ENCODE assay signal across 8 cellular contexts in the genomic region with DNA sequence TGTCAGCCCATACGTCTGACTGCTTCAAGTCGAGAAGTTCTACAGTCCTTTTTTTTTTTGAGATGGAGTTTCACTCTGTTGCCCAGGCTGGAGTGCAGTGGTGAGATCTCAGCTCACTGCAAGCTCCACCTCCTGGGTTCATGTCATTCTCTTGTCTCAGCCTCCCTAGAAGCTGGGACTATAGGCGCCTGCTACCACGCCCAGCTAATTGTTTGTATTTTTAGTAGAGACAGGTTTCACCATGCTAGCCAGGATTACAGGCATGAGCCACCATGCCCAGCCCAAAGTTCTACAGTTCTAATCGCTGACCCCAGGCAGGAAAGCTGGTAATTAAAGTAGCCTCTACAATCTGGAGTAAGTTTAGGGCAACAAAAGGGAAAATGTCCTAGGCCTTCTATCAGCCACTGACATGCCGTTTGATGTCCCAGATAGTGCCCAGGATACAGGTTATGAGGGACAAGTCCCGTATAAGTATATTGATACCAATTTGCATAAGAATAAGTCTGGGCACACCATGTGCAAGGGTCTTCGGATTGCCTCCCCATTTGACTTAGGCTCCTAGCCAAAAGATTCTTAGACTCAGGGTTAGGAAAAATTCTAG.
A peak's percentile ranks its signal among the peaks of the same experiment; 100 is the strongest.
DNase-seq lines count a peak whose midpoint lies in the region; ATAC-seq and TF ChIP-seq lines count a peak whose summit lies in the region.

No MANE protein-coding gene starts in this region.

- TF ChIP-seq CTCF in activated B cell treated with CpG ODN at 0.5 μM for 24 hours (IDR thresholded peaks at IDR 0.05) (no peak), WERI-Rb-1 (IDR thresholded peaks at IDR 0.05; ENCODE audit: low read depth, low read length) (no peak)

- H3K4me3 ChIP-seq in mucosa of stomach (ENCODE audit: low read length) (peak overlapping the region; percentile 3), WERI-Rb-1 (ENCODE audit: low read depth, low read length) (no peak overlapping the region)

- H3K27ac ChIP-seq in KOPT-K1 (ENCODE audit: low read depth, low read length, poor library complexity, severe bottlenecking) = peak overlapping the region; percentile 91
- H3K27ac ChIP-seq in WERI-Rb-1 = no peak overlapping the region

- peak; percentile 13 for DNase-seq in GDM1 (lab: John Stamatoyannopoulos, UW)
- no peak for DNase-seq in activated B cell treated with CpG ODN at 0.5 μM for 24 hours
- no peak for DNase-seq in NCI-H510A treated with DMSO at 0.1 percent for 48 hours (lab: John Stamatoyannopoulos, UW)
- no peak for DNase-seq in AG08396 (ENCODE audit: low spot score)
- no peak for DNase-seq in WERI-Rb-1

- H3K4me3 Mint-ChIP-seq in activated B cell treated with CpG ODN at 0.5 μM for 24 hours = peak overlapping the region; percentile 94

- H3K36me3 ChIP-seq in KOPT-K1 (ENCODE audit: insufficient read depth, low read length) = peaks cover 7% of the 10 kb centered on the region
- no peaks in the 10 kb centered on the region for H3K36me3 ChIP-seq in mucosa of stomach (ENCODE audit: control insufficient read depth, insufficient read depth, low read length)
- H3K36me3 ChIP-seq in WERI-Rb-1 = no peaks in the 10 kb centered on the region

- CTCF ChIA-PET in activated B cell treated with CpG ODN at 0.5 μM for 24 hours (lab: Charles Lee) = no interaction called here

- ATAC-seq in GM21526 (IDR thresholded peaks at IDR 0.05; ENCODE audit: low FRiP score, unreplicated experiment) (peak; percentile 44), activated B cell treated with CpG ODN at 0.5 μM for 24 hours (ENCODE audit: low read depth) (peak; percentile 5)

- H3K4me1 Mint-ChIP-seq in activated B cell treated with CpG ODN at 0.5 μM for 24 hours = peaks cover 66% of the 10 kb centered on the region

- no peaks in the 10 kb centered on the region for H3K27me3 Mint-ChIP-seq in activated B cell treated with CpG ODN at 0.5 μM for 24 hours

- H3K27ac Mint-ChIP-seq in activated B cell treated with CpG ODN at 0.5 μM for 24 hours = peak overlapping the region; percentile 95

- H3K36me3 Mint-ChIP-seq in activated B cell treated with CpG ODN at 0.5 μM for 24 hours (ENCODE audit: low read depth) = peaks cover 24% of the 10 kb centered on the region

- no peaks in the 10 kb centered on the region for H3K4me1 ChIP-seq in mucosa of stomach (ENCODE audit: control insufficient read depth, insufficient read depth, low read length)

- no peaks in the 10 kb centered on the region for H3K9me3 Mint-ChIP-seq in activated B cell treated with CpG ODN at 0.5 μM for 24 hours

- POLR2A ChIA-PET in activated B cell treated with CpG ODN at 0.5 μM for 24 hours (lab: Charles Lee) = interaction anchor here (2.2 kb wide), 1 partner anchor 12 kb away, joined by 5 read pairs; no protein-coding TSS in a partner anchor

- peak overlapping the region; percentile 38 for H3K9ac ChIP-seq in mucosa of stomach (ENCODE audit: low read length)

- no peaks in the 10 kb centered on the region for H3K27me3 ChIP-seq in mucosa of stomach (ENCODE audit: control insufficient read depth, insufficient read depth, low read length)
- no peaks in the 10 kb centered on the region for H3K27me3 ChIP-seq in WERI-Rb-1 (ENCODE audit: insufficient read depth, low read depth, severe bottlenecking)

- intact Hi-C loops in activated B cell treated with CpG ODN at 0.5 μM for 24 hours (cut with micrococcal nuclease) = no loop called here

- H3K9me3 ChIP-seq in KOPT-K1 (ENCODE audit: insufficient read depth, low read length, poor library complexity, severe bottlenecking) (peaks cover 11% of the 10 kb centered on the region), mucosa of stomach (ENCODE audit: control insufficient read depth, low read length) (no peaks in the 10 kb centered on the region), WERI-Rb-1 (ENCODE audit: severe bottlenecking) (peaks cover 44% of the 10 kb centered on the region)
